ENCODE assay signal across 21 cellular contexts in genomic region chr4:59664771-59665170, GRCh38.
"Had no signal": no experiment of that assay in that cellular context is flagged by ENCODE, and none has a peak within 500 bp of the region (broad histone marks: within the 10 kb centered on the region; RNA-seq: fewer than 3 reads in every experiment).

No MANE protein-coding gene starts in this region.

- H3K4me3 ChIP-seq: body of pancreas, coronary artery, esophagus muscularis mucosa, mucosa of descending colon, pancreas, thyroid gland, uterus had no signal

- H3K4me1 Mint-ChIP-seq: activated CD4-positive, alpha-beta T cell treated with anti-CD3 and anti-CD28 coated beads, Interleukin-2, amount 10 ng/mL, durations not matched to agents 24 days and 14 days; activated naive CD8-positive, alpha-beta T cell treated with anti-CD3 and anti-CD28 coated beads for 36 hours; naive thymus-derived CD8-positive, alpha-beta T cell had no signal

- H3K36me3 Mint-ChIP-seq: activated naive CD8-positive, alpha-beta T cell treated with anti-CD3 and anti-CD28 coated beads for 36 hours; naive thymus-derived CD8-positive, alpha-beta T cell had no signal

- DNase-seq: activated CD4-positive, alpha-beta T cell treated with anti-CD3 and anti-CD28 coated beads, Interleukin-2, amount 10 ng/mL, durations not matched to agents 24 days and 14 days; activated CD4-positive, CD25-positive, alpha-beta regulatory T cell; activated CD8-positive, alpha-beta memory T cell treated with anti-CD3 and anti-CD28 coated beads, Interleukin-2, amount 50 U/mL, for 4 hours; activated CD8-positive, alpha-beta T cell treated with anti-CD3 and anti-CD28 coated beads, Interleukin-2, amount 10 ng/mL, durations not matched to agents 7 days and 5 days; activated gamma-delta T cell; activated naive CD8-positive, alpha-beta T cell treated with anti-CD3 and anti-CD28 coated beads for 36 hours; activated T-cell treated with anti-CD3 and anti-CD28 coated beads, Interleukin-2, amount 50 U/mL, for 72 hours; body of pancreas; central memory CD4-positive, alpha-beta T cell; mammary epithelial cell; mucosa of descending colon; naive thymus-derived CD8-positive, alpha-beta T cell; pancreas; retina; stimulated activated CD4-positive, alpha-beta T cell treated with anti-CD3 and anti-CD28 coated beads, Interleukin-12 subunit alpha, Interleukin-12 subunit beta, amount 100 ng/mL, for 4 hours; stimulated activated CD4-positive, alpha-beta T cell treated with anti-CD3 and anti-CD28 coated beads, Interleukin-2, amount 100 ng/mL, for 24 hours; thyroid gland; uterus had no signal

- ATAC-seq: activated CD8-positive, alpha-beta T cell treated with anti-CD3 and anti-CD28 coated beads, Interleukin-2, amount 10 ng/mL, durations not matched to agents 7 days and 5 days; activated T-cell treated with anti-CD3 and anti-CD28 coated beads, Interleukin-2, amount 50 U/mL, for 72 hours; body of pancreas; left lobe of liver; mucosa of descending colon; naive thymus-derived CD8-positive, alpha-beta T cell; pancreas had no signal

- H3K36me3 ChIP-seq: esophagus muscularis mucosa, pancreas, thyroid gland, uterus had no signal

- H3K4me1 ChIP-seq: body of pancreas, esophagus muscularis mucosa, pancreas, thyroid gland, uterus had no signal

- H3K4me3 Mint-ChIP-seq: activated CD4-positive, alpha-beta T cell treated with anti-CD3 and anti-CD28 coated beads, Interleukin-2, amount 10 ng/mL, durations not matched to agents 24 days and 14 days; activated CD8-positive, alpha-beta T cell treated with anti-CD3 and anti-CD28 coated beads, Interleukin-2, amount 10 ng/mL, durations not matched to agents 7 days and 5 days; activated naive CD8-positive, alpha-beta T cell treated with anti-CD3 and anti-CD28 coated beads for 36 hours; activated T-cell treated with anti-CD3 and anti-CD28 coated beads, Interleukin-2, amount 50 U/mL, for 72 hours; naive thymus-derived CD8-positive, alpha-beta T cell had no signal

- H3K9me3 ChIP-seq: body of pancreas, mucosa of descending colon, pancreas, thyroid gland, uterus had no signal

- H3K27ac ChIP-seq: body of pancreas, coronary artery, esophagus muscularis mucosa, pancreas, thyroid gland, uterus had no signal

- H3K27me3 ChIP-seq: body of pancreas, esophagus muscularis mucosa, pancreas, thyroid gland, uterus had no signal

- H3K9me3 Mint-ChIP-seq: activated CD4-positive, alpha-beta T cell treated with anti-CD3 and anti-CD28 coated beads, Interleukin-2, amount 10 ng/mL, durations not matched to agents 24 days and 14 days had no signal

- H3K27ac Mint-ChIP-seq: activated CD4-positive, alpha-beta T cell treated with anti-CD3 and anti-CD28 coated beads, Interleukin-2, amount 10 ng/mL, durations not matched to agents 24 days and 14 days; activated CD8-positive, alpha-beta T cell treated with anti-CD3 and anti-CD28 coated beads, Interleukin-2, amount 10 ng/mL, durations not matched to agents 7 days and 5 days; activated naive CD8-positive, alpha-beta T cell treated with anti-CD3 and anti-CD28 coated beads for 36 hours; activated T-cell treated with anti-CD3 and anti-CD28 coated beads, Interleukin-2, amount 50 U/mL, for 72 hours; naive thymus-derived CD8-positive, alpha-beta T cell had no signal
